ENCODE assay signal across 1 cellular context in the genomic region with DNA sequence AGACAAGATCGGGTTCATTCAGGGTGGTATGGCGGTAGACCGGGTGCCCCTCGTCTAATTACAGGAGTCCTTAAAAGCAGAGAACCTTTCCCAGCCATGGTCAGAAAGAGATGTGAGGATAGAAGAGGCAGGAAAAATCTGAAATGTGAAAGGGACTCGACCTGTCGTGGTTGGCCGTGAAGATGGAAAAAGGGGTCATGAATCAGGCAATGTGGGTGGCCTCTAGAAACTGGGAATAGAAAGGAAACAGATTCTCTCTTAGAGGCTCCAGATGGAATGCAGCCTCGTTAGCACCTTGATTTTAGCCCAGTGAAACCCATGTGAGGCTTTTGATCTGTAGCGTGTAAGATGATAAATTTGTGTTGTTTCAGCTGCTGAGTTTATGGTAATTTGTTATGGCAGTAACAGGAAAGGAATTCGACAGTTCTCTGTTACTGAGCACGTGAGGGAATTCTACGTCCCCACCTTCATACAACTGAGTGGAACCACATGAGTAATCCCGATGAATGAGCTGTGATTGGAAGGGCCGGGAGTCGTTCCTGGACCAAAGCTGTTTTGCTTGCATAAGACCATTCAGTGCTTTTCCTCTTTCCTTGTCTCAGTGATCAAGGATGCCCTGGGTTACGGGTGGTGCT.
TF ChIP-seq lines count a peak whose summit lies in the region.

No MANE protein-coding gene starts in this region.

TF ChIP-seq in A549, 52 proteins besides CTCF, POLR2A, EP300 and RAD21 (continued from another document):
- TF ChIP-seq, protein P1, sequence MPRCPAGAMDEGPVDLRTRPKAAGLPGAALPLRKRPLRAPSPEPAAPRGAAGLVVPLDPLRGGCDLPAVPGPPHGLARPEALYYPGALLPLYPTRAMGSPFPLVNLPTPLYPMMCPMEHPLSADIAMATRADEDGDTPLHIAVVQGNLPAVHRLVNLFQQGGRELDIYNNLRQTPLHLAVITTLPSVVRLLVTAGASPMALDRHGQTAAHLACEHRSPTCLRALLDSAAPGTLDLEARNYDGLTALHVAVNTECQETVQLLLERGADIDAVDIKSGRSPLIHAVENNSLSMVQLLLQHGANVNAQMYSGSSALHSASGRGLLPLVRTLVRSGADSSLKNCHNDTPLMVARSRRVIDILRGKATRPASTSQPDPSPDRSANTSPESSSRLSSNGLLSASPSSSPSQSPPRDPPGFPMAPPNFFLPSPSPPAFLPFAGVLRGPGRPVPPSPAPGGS (IDR thresholded peaks at IDR 0.05): no peak
- TF ChIP-seq RFX5 (IDR thresholded peaks at IDR 0.05) (peak; percentile 69), CHD2 (IDR thresholded peaks at IDR 0.05; ENCODE audit: low read length, partially characterized antibody) (no peak), POLR2AphosphoS2 (conservative IDR thresholded peaks at IDR 0.05; ENCODE audit: low read length) (no peak), ESRRA (IDR thresholded peaks at IDR 0.05; ENCODE audit: borderline replicate concordance, low read length) (no peak), CBX2 (IDR thresholded peaks at IDR 0.05; ENCODE audit: borderline replicate concordance, low read depth) (no peak)
TF ChIP-seq in A549: peak in this region for 2.
